14 cellular contexts compared by ENCODE assay signal in the genomic region with DNA sequence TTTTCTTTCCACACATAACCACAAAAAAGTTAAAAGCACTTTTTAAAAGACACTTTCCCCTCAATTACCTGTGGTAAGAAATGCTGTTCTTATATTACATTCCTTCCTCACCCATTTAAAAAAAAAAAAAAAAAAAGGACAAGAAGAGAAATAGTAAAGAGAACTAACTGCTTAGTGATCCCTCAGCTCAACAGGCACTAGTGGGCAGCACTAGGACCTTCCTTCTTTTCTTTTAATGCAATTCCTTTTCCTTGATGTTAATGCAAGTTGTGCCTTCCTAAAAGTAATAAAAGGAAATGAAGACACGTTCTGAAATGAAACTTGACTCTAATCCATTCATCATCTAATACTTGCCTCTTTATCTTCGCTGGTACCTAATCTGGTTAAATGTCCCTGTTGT.
A peak's percentile ranks its signal among the peaks of the same experiment; 100 is the strongest.
DNase-seq lines count a peak whose midpoint lies in the region; ATAC-seq and TF ChIP-seq lines count a peak whose summit lies in the region.
"Had no signal": no experiment of that assay in that cellular context is flagged by ENCODE, and none has a peak within 500 bp of the region (broad histone marks: within the 10 kb centered on the region; RNA-seq: fewer than 3 reads in every experiment).

No MANE protein-coding gene starts in this region.

- H3K27ac ChIP-seq in breast epithelium: no peak overlapping the region
- H3K27ac ChIP-seq: right lobe of liver had no signal

- H3K27me3 Mint-ChIP-seq in MCF 10A (ENCODE audit: insufficient read depth, unreplicated experiment): no peaks in the 10 kb centered on the region
- H3K27me3 Mint-ChIP-seq: B cell had no signal

- CTCF ChIA-PET in MCF 10A (lab: Yijun Ruan, JAX): interaction anchor here (0.6 to 1.0 kb wide), 4 partner anchors 26 to 663 kb away, joined by 3 to 4 read pairs (median 3); no protein-coding TSS in a partner anchor

- peak overlapping the region; percentile 58 for H3K27ac Mint-ChIP-seq in MCF 10A (ENCODE audit: low read depth, unreplicated experiment)
- H3K27ac Mint-ChIP-seq: B cell; memory B cell; T-helper 2 cell treated with Interferon-gamma antibody and Interleukin-4, amounts not matched to agents 5 μg/mL and 100 μg/mL, for 36 hours had no signal

- no peaks in the 10 kb centered on the region for H3K9me3 ChIP-seq in breast epithelium
- H3K9me3 ChIP-seq: right lobe of liver had no signal

- TF ChIP-seq POLR2A in breast epithelium (IDR thresholded peaks at IDR 0.05): no peak

- TF ChIP-seq CTCF in MCF 10A (IDR thresholded peaks at IDR 0.05; ENCODE audit: unreplicated experiment): no peak
- TF ChIP-seq CTCF in breast epithelium (IDR thresholded peaks at IDR 0.05): no peak
- peak; percentile 47 for TF ChIP-seq CTCF in fibroblast of pulmonary artery (IDR thresholded peaks at IDR 0.05; ENCODE audit: low read length, missing control alignments)

- intact Hi-C loops in MCF 10A (cut with micrococcal nuclease) (no loop called here), breast epithelium (cut with DNase I; ENCODE audit: low total_unique reads) (no loop called here)

- H3K36me3 ChIP-seq in breast epithelium: peaks cover 4% of the 10 kb centered on the region

- no peaks in the 10 kb centered on the region for H3K9me3 Mint-ChIP-seq in MCF 10A (ENCODE audit: unreplicated experiment)
- H3K9me3 Mint-ChIP-seq: memory B cell; T-helper 2 cell treated with Interferon-gamma antibody and Interleukin-4, amounts not matched to agents 5 μg/mL and 100 μg/mL, for 36 hours had no signal

- peak; percentile 84 for ATAC-seq in SK-N-SH treated with all-trans-retinoic acid at 6 μM for 48 hours
- ATAC-seq in HG03280 (IDR thresholded peaks at IDR 0.05; ENCODE audit: unreplicated experiment): no peak
- no peak for ATAC-seq in HG03039 (IDR thresholded peaks at IDR 0.05; ENCODE audit: unreplicated experiment)
- ATAC-seq: right lobe of liver had no signal

- H3K27me3 ChIP-seq in breast epithelium: no peaks in the 10 kb centered on the region
- H3K27me3 ChIP-seq: right lobe of liver had no signal

- peaks cover 46% of the 10 kb centered on the region for H3K36me3 Mint-ChIP-seq in MCF 10A (ENCODE audit: insufficient read depth, unreplicated experiment)
- H3K36me3 Mint-ChIP-seq: memory B cell had no signal

- BruUV-seq in MCF 10A (replicated peaks; lab: Mats Ljungman, UMichigan): no TSS peak

- no peak overlapping the region for H3K4me3 Mint-ChIP-seq in MCF 10A (ENCODE audit: unreplicated experiment)
- H3K4me3 Mint-ChIP-seq: B cell; memory B cell; T-helper 2 cell treated with Interferon-gamma antibody and Interleukin-4, amounts not matched to agents 5 μg/mL and 100 μg/mL, for 36 hours had no signal

- H3K4me3 ChIP-seq in breast epithelium (no peak overlapping the region), fibroblast of pulmonary artery (replicated peaks; ENCODE audit: low read depth, low read length) (no peak overlapping the region)
- H3K4me3 ChIP-seq: right lobe of liver had no signal

- no peak for DNase-seq in MCF 10A (ENCODE audit: unreplicated experiment)
- DNase-seq in breast epithelium (ENCODE audit: low spot score in 2 of 2): no peak
- DNase-seq in fibroblast of pulmonary artery (ENCODE audit: low read depth): peak; percentile 44
- DNase-seq in DMS114 treated with DMSO at 0.1 percent for 48 hours (lab: John Stamatoyannopoulos, UW; ENCODE audit: unreplicated experiment): no peak
- DNase-seq in stimulated activated CD4-positive, alpha-beta T cell treated with anti-CD3 and anti-CD28 coated beads, Interleukin-2, amount 100 ng/mL, for 24 hours: no peak
- DNase-seq: activated CD8-positive, alpha-beta memory T cell treated with anti-CD3 and anti-CD28 coated beads, Interleukin-2, amount 50 U/mL, for 48 hours; anterior cingulate cortex; right lobe of liver had no signal

- no peaks in the 10 kb centered on the region for H3K4me1 ChIP-seq in breast epithelium
- H3K4me1 ChIP-seq: right lobe of liver had no signal

- H3K4me1 Mint-ChIP-seq in MCF 10A (ENCODE audit: insufficient read depth, unreplicated experiment): peaks cover 7% of the 10 kb centered on the region
- H3K4me1 Mint-ChIP-seq: B cell, memory B cell had no signal

- POLR2A ChIA-PET in MCF 10A (lab: Yijun Ruan, JAX): no interaction called here

TF ChIP-seq in SK-N-SH treated with all-trans-retinoic acid at 6 μM for 48 hours, 23 proteins besides CTCF, POLR2A, EP300 and RAD21:
- TF ChIP-seq BACH2 (CRISPR knock-in tag; IDR thresholded peaks at IDR 0.05; ENCODE audit: borderline replicate concordance) (no peak), ZNF70 (CRISPR knock-in tag; IDR thresholded peaks at IDR 0.05) (no peak), ZNF565 (CRISPR knock-in tag; conservative IDR thresholded peaks at IDR 0.05; ENCODE audit: low read depth) (no peak), RARB (CRISPR knock-in tag; IDR thresholded peaks at IDR 0.05) (no peak), ZFP30 (CRISPR knock-in tag; IDR thresholded peaks at IDR 0.05) (no peak), ARNTL (CRISPR knock-in tag; IDR thresholded peaks at IDR 0.05; ENCODE audit: borderline replicate concordance, low read depth) (no peak), CSDC2 (CRISPR knock-in tag; IDR thresholded peaks at IDR 0.05) (no peak)
